ENCODE assay signal across 22 cellular contexts in the genomic region with DNA sequence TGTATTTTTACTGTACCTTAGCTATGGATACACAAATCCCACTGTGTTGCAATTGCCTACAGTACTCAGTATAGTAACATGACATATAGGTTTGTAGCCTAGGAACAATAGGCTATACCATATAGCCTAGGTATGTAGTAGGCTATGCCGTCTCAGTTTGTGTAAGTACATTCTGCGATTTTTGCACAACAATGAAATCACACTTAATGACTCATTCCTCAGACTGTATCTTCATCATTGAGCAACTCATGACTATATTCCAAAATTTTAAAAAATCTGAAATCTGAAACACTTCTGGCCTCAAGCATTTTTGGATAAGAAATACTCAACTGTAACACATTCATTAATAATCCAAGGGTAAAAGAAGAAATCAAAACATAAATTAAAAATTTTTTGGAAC.
DNase-seq lines count a peak whose midpoint lies in the region; ATAC-seq, FAIRE-seq and TF ChIP-seq lines count a peak whose summit lies in the region.
"Had no signal": no experiment of that assay in that cellular context is flagged by ENCODE, and none has a peak within 500 bp of the region (broad histone marks: within the 10 kb centered on the region; RNA-seq: fewer than 3 reads in every experiment).

No MANE protein-coding gene starts in this region.

- POLR2A ChIA-PET in A549 (lab: Yijun Ruan, JAX): no interaction called here

- CTCF ChIA-PET in A549 (lab: Yijun Ruan, JAX): no interaction called here

- TF ChIP-seq CTCF in A549 (IDR thresholded peaks at IDR 0.05) (no peak), fibroblast of lung (conservative IDR thresholded peaks at IDR 0.05 in 1 of 2, IDR thresholded peaks at IDR 0.05 in 1 of 2; ENCODE audit: low read depth in 1 of 2, low read length in 2 of 2) (no peak)

- H3K36me3 ChIP-seq in adipocyte (ENCODE audit: control insufficient read depth, insufficient read depth, low read length, severe bottlenecking): no peaks in the 10 kb centered on the region
- H3K36me3 ChIP-seq in fibroblast of lung (ENCODE audit: control insufficient read depth, insufficient read depth, low read length): no peaks in the 10 kb centered on the region
- H3K36me3 ChIP-seq: BE2C had no signal

- H3K4me1 ChIP-seq in A549: no peaks in the 10 kb centered on the region
- H3K4me1 ChIP-seq in adipocyte (ENCODE audit: control insufficient read depth, insufficient read depth, low read length): peaks cover 3% of the 10 kb centered on the region
- H3K4me1 ChIP-seq in fibroblast of lung (ENCODE audit: control insufficient read depth, extremely low read depth, insufficient read depth, low read length): no peaks in the 10 kb centered on the region
- H3K4me1 ChIP-seq: BE2C had no signal

- H3K27ac ChIP-seq in A549: no peak overlapping the region
- H3K27ac ChIP-seq in fibroblast of lung (ENCODE audit: insufficient read depth, low read length): no peak overlapping the region

- peaks cover 4% of the 10 kb centered on the region for H3K9me3 Mint-ChIP-seq in activated T-cell treated with anti-CD3 and anti-CD28 coated beads, Interleukin-2, amount 50 U/mL, for 4 hours

- H3K27me3 ChIP-seq in adipocyte (replicated peaks; ENCODE audit: control insufficient read depth, insufficient read depth, low read length): no peaks in the 10 kb centered on the region
- no peaks in the 10 kb centered on the region for H3K27me3 ChIP-seq in fibroblast of lung (ENCODE audit: control insufficient read depth, insufficient read depth, low read length)
- H3K27me3 ChIP-seq: BE2C had no signal

- DNase-seq in A549 (ENCODE audit: low read depth in 1 of 2, low spot score in 1 of 2): no peak
- DNase-seq in adipocyte (ENCODE audit: low read depth): peak; percentile 70
- peak; percentile 7 to 60 for DNase-seq in fibroblast of lung (ENCODE audit: low read depth in 2 of 2)
- DNase-seq in iris pigment epithelial cell (ENCODE audit: low read depth): peak; percentile 12
- no peak for DNase-seq in activated T-cell treated with anti-CD3 and anti-CD28 coated beads, Interleukin-2, amount 50 U/mL, for 4 hours
- DNase-seq in AG20443 (ENCODE audit: low spot score): no peak
- DNase-seq: 8988T; BE2C; CD4-positive, CD25-positive, alpha-beta regulatory T cell; DMS153; GDM1; Kasumi-1; NCI-H1694 treated with DMSO at 0.1 percent for 48 hours; NCI-H2107; NCI-H510A; NCI-H748 treated with DMSO at 0.1 percent for 48 hours; NK-92 treated with Interleukin-12 subunit alpha and Interleukin-12 subunit beta, amount 100 ng/mL, for 24 hours had no signal

- H3K4me3 ChIP-seq in A549 (no peak overlapping the region), adipocyte (ENCODE audit: low read length) (no peak overlapping the region), fibroblast of lung (replicated peaks in 1 of 4; ENCODE audit: control extremely low read depth in 1 of 4, insufficient read depth in 1 of 4, low read depth in 3 of 4, low read length in 4 of 4) (no peak overlapping the region)

- no peaks in the 10 kb centered on the region for H3K79me2 ChIP-seq in fibroblast of lung (ENCODE audit: control insufficient read depth, insufficient read depth, low read length)

- no peaks in the 10 kb centered on the region for H3K4me1 Mint-ChIP-seq in activated T-cell treated with anti-CD3 and anti-CD28 coated beads, Interleukin-2, amount 50 U/mL, for 4 hours (ENCODE audit: low read depth)
- H3K4me1 Mint-ChIP-seq: CD4-positive, CD25-positive, alpha-beta regulatory T cell had no signal

- no peak for ATAC-seq in A549
- no peak for ATAC-seq in HG03457 (IDR thresholded peaks at IDR 0.05; ENCODE audit: unreplicated experiment)
- no peak for ATAC-seq in activated T-cell treated with anti-CD3 and anti-CD28 coated beads, Interleukin-2, amount 50 U/mL, for 4 hours
- no peak for ATAC-seq in HG03280 (IDR thresholded peaks at IDR 0.05; ENCODE audit: unreplicated experiment)

- H3K9me3 ChIP-seq in A549: no peaks in the 10 kb centered on the region
- H3K9me3 ChIP-seq in adipocyte (ENCODE audit: control insufficient read depth, low read length): no peaks in the 10 kb centered on the region
- no peaks in the 10 kb centered on the region for H3K9me3 ChIP-seq in fibroblast of lung (ENCODE audit: control insufficient read depth, insufficient read depth, low read depth, low read length)
- H3K9me3 ChIP-seq: BE2C had no signal

- TF ChIP-seq EP300 in A549 (IDR thresholded peaks at IDR 0.05): no peak

- H3K9ac ChIP-seq in adipocyte (ENCODE audit: low read length) (no peak overlapping the region), fibroblast of lung (ENCODE audit: insufficient read depth, low read length) (no peak overlapping the region)

- no peaks in the 10 kb centered on the region for H4K20me1 ChIP-seq in fibroblast of lung (ENCODE audit: control insufficient read depth, extremely low read depth, insufficient read depth, low read length)

- no peaks in the 10 kb centered on the region for H3K27me3 Mint-ChIP-seq in activated T-cell treated with anti-CD3 and anti-CD28 coated beads, Interleukin-2, amount 50 U/mL, for 4 hours (ENCODE audit: low read depth)
- H3K27me3 Mint-ChIP-seq: CD4-positive, CD25-positive, alpha-beta regulatory T cell had no signal

- TF ChIP-seq RAD21 in A549 (conservative IDR thresholded peaks at IDR 0.05 in 1 of 2, IDR thresholded peaks at IDR 0.05 in 1 of 2): no peak

- WGBS in A549 (ENCODE audit: missing lambda C conversion rate): 70% methylated on average over 2 of the region's 2 CpGs

- no peak for TF ChIP-seq POLR2A in A549 (IDR thresholded peaks at IDR 0.05; ENCODE audit: low read length)

- no peak overlapping the region for H2AFZ ChIP-seq in fibroblast of lung (ENCODE audit: low read length)

- H3K36me3 Mint-ChIP-seq in activated T-cell treated with anti-CD3 and anti-CD28 coated beads, Interleukin-2, amount 50 U/mL, for 4 hours (ENCODE audit: insufficient read depth): no peaks in the 10 kb centered on the region
- H3K36me3 Mint-ChIP-seq: CD4-positive, CD25-positive, alpha-beta regulatory T cell had no signal

- H3K4me3 Mint-ChIP-seq in activated T-cell treated with anti-CD3 and anti-CD28 coated beads, Interleukin-2, amount 50 U/mL, for 4 hours: no peak overlapping the region
- H3K4me3 Mint-ChIP-seq: CD4-positive, CD25-positive, alpha-beta regulatory T cell had no signal

- H3K4me2 ChIP-seq in A549 (no peak overlapping the region), fibroblast of lung (ENCODE audit: extremely low read depth, insufficient read depth, low read length) (no peak overlapping the region)

- FAIRE-seq in A549 (lab: Jason Lieb, UNC): peak; percentile 7
- FAIRE-seq: GM19239, H1, RCC 7860 had no signal

TF ChIP-seq in A549, 52 proteins besides CTCF, POLR2A, EP300 and RAD21:
- TF ChIP-seq, protein P1, sequence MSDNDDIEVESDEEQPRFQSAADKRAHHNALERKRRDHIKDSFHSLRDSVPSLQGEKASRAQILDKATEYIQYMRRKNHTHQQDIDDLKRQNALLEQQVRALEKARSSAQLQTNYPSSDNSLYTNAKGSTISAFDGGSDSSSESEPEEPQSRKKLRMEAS (IDR thresholded peaks at IDR 0.05): no peak
- no peak for TF ChIP-seq RARB (CRISPR knock-in tag; IDR thresholded peaks at IDR 0.05)
- TF ChIP-seq, protein P2, sequence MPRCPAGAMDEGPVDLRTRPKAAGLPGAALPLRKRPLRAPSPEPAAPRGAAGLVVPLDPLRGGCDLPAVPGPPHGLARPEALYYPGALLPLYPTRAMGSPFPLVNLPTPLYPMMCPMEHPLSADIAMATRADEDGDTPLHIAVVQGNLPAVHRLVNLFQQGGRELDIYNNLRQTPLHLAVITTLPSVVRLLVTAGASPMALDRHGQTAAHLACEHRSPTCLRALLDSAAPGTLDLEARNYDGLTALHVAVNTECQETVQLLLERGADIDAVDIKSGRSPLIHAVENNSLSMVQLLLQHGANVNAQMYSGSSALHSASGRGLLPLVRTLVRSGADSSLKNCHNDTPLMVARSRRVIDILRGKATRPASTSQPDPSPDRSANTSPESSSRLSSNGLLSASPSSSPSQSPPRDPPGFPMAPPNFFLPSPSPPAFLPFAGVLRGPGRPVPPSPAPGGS (IDR thresholded peaks at IDR 0.05): no peak
- no peak for TF ChIP-seq CBX8 (IDR thresholded peaks at IDR 0.05)
- TF ChIP-seq E2F6 (IDR thresholded peaks at IDR 0.05; ENCODE audit: borderline replicate concordance, low read depth): no peak
- TF ChIP-seq, protein P3, sequence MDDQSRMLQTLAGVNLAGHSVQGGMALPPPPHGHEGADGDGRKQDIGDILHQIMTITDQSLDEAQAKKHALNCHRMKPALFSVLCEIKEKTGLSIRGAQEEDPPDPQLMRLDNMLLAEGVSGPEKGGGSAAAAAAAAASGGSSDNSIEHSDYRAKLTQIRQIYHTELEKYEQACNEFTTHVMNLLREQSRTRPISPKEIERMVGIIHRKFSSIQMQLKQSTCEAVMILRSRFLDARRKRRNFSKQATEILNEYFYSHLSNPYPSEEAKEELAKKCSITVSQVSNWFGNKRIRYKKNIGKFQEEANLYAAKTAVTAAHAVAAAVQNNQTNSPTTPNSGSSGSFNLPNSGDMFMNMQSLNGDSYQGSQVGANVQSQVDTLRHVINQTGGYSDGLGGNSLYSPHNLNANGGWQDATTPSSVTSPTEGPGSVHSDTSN (IDR thresholded peaks at IDR 0.05): no peak
- no peak for TF ChIP-seq ZFP36 (IDR thresholded peaks at IDR 0.05; ENCODE audit: borderline replicate concordance, partially characterized antibody)
- TF ChIP-seq PHF8 (IDR thresholded peaks at IDR 0.05; ENCODE audit: borderline replicate concordance, low read depth): no peak
- TF ChIP-seq JUN (IDR thresholded peaks at IDR 0.05): no peak
- no peak for TF ChIP-seq SMC3 (IDR thresholded peaks at IDR 0.05)
- TF ChIP-seq ZNF302 (CRISPR knock-in tag; IDR thresholded peaks at IDR 0.05): no peak
- no peak for TF ChIP-seq CBX2 (IDR thresholded peaks at IDR 0.05; ENCODE audit: borderline replicate concordance, low read depth)
- TF ChIP-seq POLR2AphosphoS2 (conservative IDR thresholded peaks at IDR 0.05; ENCODE audit: low read length): no peak
- TF ChIP-seq FOSL2 (IDR thresholded peaks at IDR 0.05): no peak
- no peak for TF ChIP-seq FOSL2 (CRISPR knock-in tag; IDR thresholded peaks at IDR 0.05)
- TF ChIP-seq FOXS1 (CRISPR knock-in tag; IDR thresholded peaks at IDR 0.05): no peak
- TF ChIP-seq KDM5A (IDR thresholded peaks at IDR 0.05): no peak
TF ChIP-seq in A549: peak in this region for 0.

Comparison
In these comparisons a context has a peak if more than half of its experiments do, and no peak if none do; other contexts are left out.
1. DNase-seq: peak in adipocyte (single experiment), fibroblast of lung (2 of 2) and iris pigment epithelial cell (single experiment); none in A549 (0 of 2), activated T-cell treated with anti-CD3 and anti-CD28 coated beads, Interleukin-2, amount 50 U/mL, for 4 hours (single experiment) and AG20443 (single experiment).